Comparison of ENCODE assay signal across 20 cellular contexts in the genomic region with DNA sequence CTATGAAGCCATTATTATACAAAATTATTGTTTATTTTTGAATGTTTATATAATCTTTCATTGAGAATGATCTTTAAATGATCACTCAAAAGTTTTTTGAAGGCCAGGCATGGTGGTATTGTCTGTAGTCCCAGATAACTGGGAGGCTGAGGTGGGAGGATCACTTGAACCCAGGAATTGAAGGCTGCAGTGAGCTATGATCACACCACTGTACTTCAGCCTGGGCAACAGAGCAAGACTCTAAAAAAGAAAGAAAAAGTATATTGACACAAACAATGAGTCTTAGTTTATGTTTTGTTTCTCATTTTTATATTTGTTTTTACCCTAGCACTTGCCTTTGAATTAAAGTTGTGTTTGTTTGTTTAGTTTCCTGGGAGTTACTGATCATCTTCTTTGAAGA. TPM values are rescaled to one million over a fixed set of nuclear protein-coding genes. Genes with fewer than 3 reads are reported as not detected.
A peak's percentile ranks its signal among the peaks of the same experiment; 100 is the strongest.
DNase-seq lines count a peak whose midpoint lies in the region; ATAC-seq, FAIRE-seq and TF ChIP-seq lines count a peak whose summit lies in the region.
"Had no signal": no experiment of that assay in that cellular context is flagged by ENCODE, and none has a peak within 500 bp of the region (broad histone marks: within the 10 kb centered on the region; RNA-seq: fewer than 3 reads in every experiment).

No MANE protein-coding gene starts in this region.

- H4K20me1 ChIP-seq in Loucy (ENCODE audit: insufficient read depth, low read length, poor library complexity, severe bottlenecking) (peaks cover 8% of the 10 kb centered on the region), smooth muscle cell (ENCODE audit: low read depth) (peaks cover 25% of the 10 kb centered on the region)

- H3K4me3 ChIP-seq in GM12864 (ENCODE audit: low read depth, low read length), result peak overlapping the region; percentile 4; the same call in 1 of the 2 replicates
- H3K4me3 ChIP-seq in Loucy (ENCODE audit: low read length, poor library complexity, severe bottlenecking), result peak overlapping the region; percentile 33
- no peak overlapping the region for H3K4me3 ChIP-seq in smooth muscle cell
- no peak overlapping the region for H3K4me3 ChIP-seq in SJCRH30

- peaks cover 4% of the 10 kb centered on the region for H3K27me3 Mint-ChIP-seq in activated T-cell treated with anti-CD3 and anti-CD28 coated beads, Interleukin-2, amount 50 U/mL, for 72 hours (ENCODE audit: low read depth)

- H3K9ac ChIP-seq in Loucy (ENCODE audit: low read depth, low read length, poor library complexity, severe bottlenecking) (no peak overlapping the region), smooth muscle cell (ENCODE audit: low read depth) (no peak overlapping the region)

- H3K9me3 ChIP-seq in Loucy (ENCODE audit: insufficient read depth, low read depth, low read length), result no peaks in the 10 kb centered on the region
- H3K9me3 ChIP-seq in smooth muscle cell (replicated peaks; ENCODE audit: low read depth), result no peaks in the 10 kb centered on the region
- H3K9me3 ChIP-seq in SJCRH30 (replicated peaks), result no peaks in the 10 kb centered on the region
- H3K9me3 ChIP-seq: BE2C had no signal

- H3K79me2 ChIP-seq in Loucy (ENCODE audit: insufficient read depth, low read length), result peaks cover 17% of the 10 kb centered on the region
- peaks cover 66% of the 10 kb centered on the region for H3K79me2 ChIP-seq in smooth muscle cell (ENCODE audit: low read depth)

- H3K9me3 Mint-ChIP-seq in activated T-cell treated with anti-CD3 and anti-CD28 coated beads, Interleukin-2, amount 50 U/mL, for 72 hours, result no peaks in the 10 kb centered on the region

- peak; percentile 33 for FAIRE-seq in endometrium (lab: Jason Lieb, UNC)
- FAIRE-seq: GM12892, H54 had no signal

- H3K36me3 ChIP-seq in Loucy (ENCODE audit: insufficient read depth, low read length), result no peaks in the 10 kb centered on the region
- peaks cover 8% of the 10 kb centered on the region for H3K36me3 ChIP-seq in smooth muscle cell (ENCODE audit: low read depth)
- no peaks in the 10 kb centered on the region for H3K36me3 ChIP-seq in SJCRH30
- H3K36me3 ChIP-seq: BE2C had no signal

- peak overlapping the region; percentile 89 for H3K4me2 ChIP-seq in Loucy (ENCODE audit: low read depth, low read length, poor library complexity, severe bottlenecking)
- H3K4me2 ChIP-seq in smooth muscle cell, result peak overlapping the region; percentile 86

- no peak for DNase-seq in GM12864 (ENCODE audit: low read depth)
- DNase-seq in smooth muscle cell (lab: John Stamatoyannopoulos, UW; ENCODE audit: unreplicated experiment), result no peak
- DNase-seq in GM03348 (ENCODE audit: low spot score), result no peak
- no peak for DNase-seq in SJCRH30
- DNase-seq in activated T-cell treated with anti-CD3 and anti-CD28 coated beads, Interleukin-2, amount 50 U/mL, for 72 hours, result no peak
- DNase-seq: BE2C; CD4-positive, alpha-beta memory T cell; DMS79; Kasumi-1; NCI-H1105; NCI-H1694 treated with DMSO at 0.1 percent for 48 hours; NCI-H2107; NCI-H2227 treated with DMSO at 0.1 percent for 48 hours; NCI-H524 treated with DMSO at 0.1 percent for 48 hours; SHP77 had no signal

- H3K27me3 ChIP-seq in Loucy (ENCODE audit: insufficient read depth, low read length, poor library complexity, severe bottlenecking) (no peaks in the 10 kb centered on the region), smooth muscle cell (ENCODE audit: low read depth) (no peaks in the 10 kb centered on the region), SJCRH30 (no peaks in the 10 kb centered on the region)
- H3K27me3 ChIP-seq: BE2C had no signal

- no peaks in the 10 kb centered on the region for H3K9me2 ChIP-seq in Loucy (replicated peaks; ENCODE audit: low read depth, low read length)

- peaks cover 15% of the 10 kb centered on the region for H3K4me1 Mint-ChIP-seq in activated T-cell treated with anti-CD3 and anti-CD28 coated beads, Interleukin-2, amount 50 U/mL, for 72 hours (ENCODE audit: low read depth)

- H3K4me1 ChIP-seq in Loucy (ENCODE audit: insufficient read depth, low read length, poor library complexity, severe bottlenecking) (peaks cover 29% of the 10 kb centered on the region), smooth muscle cell (ENCODE audit: low read depth) (peaks cover 5% of the 10 kb centered on the region), SJCRH30 (0 out of 2 replicates have a peak, but pooled peaks cover 4% of the 10 kb centered on the region)
- H3K4me1 ChIP-seq: BE2C had no signal

- H2AFZ ChIP-seq in Loucy (ENCODE audit: low read length) (no peak overlapping the region), smooth muscle cell (ENCODE audit: low read depth) (no peak overlapping the region)

- TF ChIP-seq CTCF in GM12864 (IDR thresholded peaks at IDR 0.05; ENCODE audit: low read depth, low read length, missing control alignments) (no peak), Loucy (conservative IDR thresholded peaks at IDR 0.05; ENCODE audit: low read length) (no peak), smooth muscle cell (IDR thresholded peaks at IDR 0.05; ENCODE audit: borderline replicate concordance, insufficient read depth, poor library complexity, severe bottlenecking) (no peak)

- no peak overlapping the region for H3K27ac Mint-ChIP-seq in activated T-cell treated with anti-CD3 and anti-CD28 coated beads, Interleukin-2, amount 50 U/mL, for 72 hours

- no peaks in the 10 kb centered on the region for H3F3A ChIP-seq in Loucy (ENCODE audit: low read depth)
- H3F3A ChIP-seq in smooth muscle cell (ENCODE audit: low read depth), result no peaks in the 10 kb centered on the region

- no peak overlapping the region for H3K27ac ChIP-seq in smooth muscle cell (ENCODE audit: low read depth)
- H3K27ac ChIP-seq in SJCRH30, result no peak overlapping the region

- no peak for ATAC-seq in activated T-cell treated with anti-CD3 and anti-CD28 coated beads, Interleukin-2, amount 50 U/mL, for 72 hours (replicated peaks in 1 of 2)
- ATAC-seq: SK-N-SH treated with all-trans-retinoic acid at 6 μM for 48 hours had no signal

- H3K4me3 Mint-ChIP-seq in activated T-cell treated with anti-CD3 and anti-CD28 coated beads, Interleukin-2, amount 50 U/mL, for 72 hours, result no peak overlapping the region

- H3K36me3 Mint-ChIP-seq in activated T-cell treated with anti-CD3 and anti-CD28 coated beads, Interleukin-2, amount 50 U/mL, for 72 hours (ENCODE audit: insufficient read depth in 2 of 2), result peaks cover 2 to 7% of the 10 kb centered on the region in 2 donors

RNA-seq across cellular contexts. Expression of a gene that starts 2.3 kb away (rescaled TPM):
- total RNA-seq in smooth muscle cell, result 104 and 148 TPM in 2 replicates
- 49.9 and 71.4 TPM in 2 replicates for polyA plus RNA-seq in smooth muscle cell
- total RNA-seq in SJCRH30 (2014; rRNA removed; shearing (Covaris generic)), result 33.9 and 39.4 TPM in 2 replicates
- 10 to 100 TPM; 10.3 to 16.4 TPM for total RNA-seq in activated T-cell treated with anti-CD3 and anti-CD28 coated beads, Interleukin-2, amount 50 U/mL, for 72 hours

Comparison
In these comparisons a context has a peak if more than half of its experiments do, and no peak if none do; other contexts are left out.
1. H3K4me3 ChIP-seq: peak in GM12864 (single experiment) and Loucy (single experiment); none in smooth muscle cell (single experiment) and SJCRH30 (single experiment).